8 cellular contexts compared by ENCODE assay signal in genomic region chr22:36433318-36434231, GRCh38. TPM values are rescaled to one million over a fixed set of nuclear protein-coding genes. Genes with fewer than 3 reads are reported as not detected.
A peak's percentile ranks its signal among the peaks of the same experiment; 100 is the strongest.
DNase-seq lines count a peak whose midpoint lies in the region; ATAC-seq and TF ChIP-seq lines count a peak whose summit lies in the region.

No MANE protein-coding gene starts in this region.

- H3F3A ChIP-seq in smooth muscle cell (ENCODE audit: low read depth): peaks cover 26% of the 10 kb centered on the region

- no peak overlapping the region for H2AFZ ChIP-seq in smooth muscle cell (ENCODE audit: low read depth)

- H4K20me1 ChIP-seq in smooth muscle cell (ENCODE audit: low read depth): no peaks in the 10 kb centered on the region

- H3K4me1 ChIP-seq in smooth muscle cell (ENCODE audit: low read depth): peaks cover 24% of the 10 kb centered on the region

- ATAC-seq in esophagus mucosa: no peak

- no peak overlapping the region for H3K4me3 ChIP-seq in epithelial cell of esophagus (ENCODE audit: low read length)
- H3K4me3 ChIP-seq in smooth muscle cell: no peak overlapping the region

- WGBS in smooth muscle cell (ENCODE audit: low lambda C conversion rate): 79% methylated on average over 13 of the region's 14 CpGs

- H3K9me3 ChIP-seq in smooth muscle cell (replicated peaks; ENCODE audit: low read depth): no peaks in the 10 kb centered on the region

- H3K27me3 ChIP-seq in smooth muscle cell (ENCODE audit: low read depth): no peaks in the 10 kb centered on the region

- peak overlapping the region; percentile 69 for H3K27ac ChIP-seq in smooth muscle cell (ENCODE audit: low read depth)

- DNase-seq in NCI-H187 (lab: John Stamatoyannopoulos, UW): peak; percentile 24 to 40
- DNase-seq in NCI-H187 treated with DMSO at 0.1 percent for 48 hours (lab: John Stamatoyannopoulos, UW): no peak
- DNase-seq in NCI-H345 (lab: John Stamatoyannopoulos, UW): peak; percentile 86
- peak; percentile 15 for DNase-seq in epithelial cell of esophagus (ENCODE audit: low read depth)
- DNase-seq in smooth muscle cell (lab: John Stamatoyannopoulos, UW; ENCODE audit: unreplicated experiment): no peak
- no peak for DNase-seq in NCI-H1048 (lab: John Stamatoyannopoulos, UW)
- no peak for DNase-seq in activated CD8-positive, alpha-beta memory T cell treated with anti-CD3 and anti-CD28 coated beads for 24 hours

- no peak for TF ChIP-seq CTCF in epithelial cell of esophagus (IDR thresholded peaks at IDR 0.05; ENCODE audit: insufficient read depth, low read depth, low read length, missing control alignments)
- no peak for TF ChIP-seq CTCF in smooth muscle cell (IDR thresholded peaks at IDR 0.05; ENCODE audit: borderline replicate concordance, insufficient read depth, poor library complexity, severe bottlenecking)

- no peaks in the 10 kb centered on the region for H3K36me3 ChIP-seq in smooth muscle cell (ENCODE audit: low read depth)

- H3K9ac ChIP-seq in smooth muscle cell (ENCODE audit: low read depth): no peak overlapping the region

- peak overlapping the region; percentile 56 for H3K4me2 ChIP-seq in smooth muscle cell

- H3K79me2 ChIP-seq in smooth muscle cell (ENCODE audit: low read depth): no peaks in the 10 kb centered on the region

RNA-seq across cellular contexts. Expression of gene MYH9, which starts 45.8 kb away (rescaled TPM):
- total RNA-seq in smooth muscle cell: 350 and 378 TPM in 2 replicates
- 361 and 382 TPM in 2 replicates for polyA plus RNA-seq in smooth muscle cell
- 487 TPM for total RNA-seq in esophagus mucosa

RNA-seq across cellular contexts. Expression of gene TXN2, which starts 47.9 kb away (rescaled TPM):
- total RNA-seq in smooth muscle cell (15.1 and 17.0 TPM in 2 replicates), esophagus mucosa (103 TPM)
- polyA plus RNA-seq in smooth muscle cell: 86.9 and 97.0 TPM in 2 replicates

Comparison
In these comparisons a context has a peak if more than half of its experiments do, and no peak if none do; other contexts are left out.
1. DNase-seq: peak in NCI-H187 (2 of 2), NCI-H345 (single experiment) and epithelial cell of esophagus (single experiment); none in NCI-H187 treated with DMSO at 0.1 percent for 48 hours (single experiment), smooth muscle cell (single experiment), NCI-H1048 (single experiment) and activated CD8-positive, alpha-beta memory T cell treated with anti-CD3 and anti-CD28 coated beads for 24 hours (single experiment).